Comparison of ENCODE assay signal across 1 cellular context in the genomic region with DNA sequence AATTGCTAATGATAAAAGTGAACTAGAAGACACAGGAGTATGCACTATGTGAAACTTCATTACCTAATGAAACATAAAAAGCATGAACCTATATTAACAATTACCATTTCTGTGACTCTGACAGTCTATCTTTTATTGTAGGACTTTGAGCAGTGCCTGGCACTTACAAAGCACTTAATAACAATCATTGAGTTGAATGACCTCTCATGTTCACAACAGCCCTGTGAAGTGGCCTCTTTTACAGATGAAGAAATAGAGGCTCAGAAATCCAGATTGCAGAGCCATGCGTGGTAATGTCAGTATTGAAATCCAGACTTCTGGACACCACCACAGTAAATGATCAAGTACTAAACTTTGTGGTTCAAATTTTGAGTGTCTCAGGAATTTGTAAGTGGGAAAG.
TF ChIP-seq lines count a peak whose summit lies in the region.

No MANE protein-coding gene starts in this region.

TF ChIP-seq in GM23338, 12 proteins besides CTCF, POLR2A, EP300 and RAD21 (continued from another document):
- TF ChIP-seq, protein P1, sequence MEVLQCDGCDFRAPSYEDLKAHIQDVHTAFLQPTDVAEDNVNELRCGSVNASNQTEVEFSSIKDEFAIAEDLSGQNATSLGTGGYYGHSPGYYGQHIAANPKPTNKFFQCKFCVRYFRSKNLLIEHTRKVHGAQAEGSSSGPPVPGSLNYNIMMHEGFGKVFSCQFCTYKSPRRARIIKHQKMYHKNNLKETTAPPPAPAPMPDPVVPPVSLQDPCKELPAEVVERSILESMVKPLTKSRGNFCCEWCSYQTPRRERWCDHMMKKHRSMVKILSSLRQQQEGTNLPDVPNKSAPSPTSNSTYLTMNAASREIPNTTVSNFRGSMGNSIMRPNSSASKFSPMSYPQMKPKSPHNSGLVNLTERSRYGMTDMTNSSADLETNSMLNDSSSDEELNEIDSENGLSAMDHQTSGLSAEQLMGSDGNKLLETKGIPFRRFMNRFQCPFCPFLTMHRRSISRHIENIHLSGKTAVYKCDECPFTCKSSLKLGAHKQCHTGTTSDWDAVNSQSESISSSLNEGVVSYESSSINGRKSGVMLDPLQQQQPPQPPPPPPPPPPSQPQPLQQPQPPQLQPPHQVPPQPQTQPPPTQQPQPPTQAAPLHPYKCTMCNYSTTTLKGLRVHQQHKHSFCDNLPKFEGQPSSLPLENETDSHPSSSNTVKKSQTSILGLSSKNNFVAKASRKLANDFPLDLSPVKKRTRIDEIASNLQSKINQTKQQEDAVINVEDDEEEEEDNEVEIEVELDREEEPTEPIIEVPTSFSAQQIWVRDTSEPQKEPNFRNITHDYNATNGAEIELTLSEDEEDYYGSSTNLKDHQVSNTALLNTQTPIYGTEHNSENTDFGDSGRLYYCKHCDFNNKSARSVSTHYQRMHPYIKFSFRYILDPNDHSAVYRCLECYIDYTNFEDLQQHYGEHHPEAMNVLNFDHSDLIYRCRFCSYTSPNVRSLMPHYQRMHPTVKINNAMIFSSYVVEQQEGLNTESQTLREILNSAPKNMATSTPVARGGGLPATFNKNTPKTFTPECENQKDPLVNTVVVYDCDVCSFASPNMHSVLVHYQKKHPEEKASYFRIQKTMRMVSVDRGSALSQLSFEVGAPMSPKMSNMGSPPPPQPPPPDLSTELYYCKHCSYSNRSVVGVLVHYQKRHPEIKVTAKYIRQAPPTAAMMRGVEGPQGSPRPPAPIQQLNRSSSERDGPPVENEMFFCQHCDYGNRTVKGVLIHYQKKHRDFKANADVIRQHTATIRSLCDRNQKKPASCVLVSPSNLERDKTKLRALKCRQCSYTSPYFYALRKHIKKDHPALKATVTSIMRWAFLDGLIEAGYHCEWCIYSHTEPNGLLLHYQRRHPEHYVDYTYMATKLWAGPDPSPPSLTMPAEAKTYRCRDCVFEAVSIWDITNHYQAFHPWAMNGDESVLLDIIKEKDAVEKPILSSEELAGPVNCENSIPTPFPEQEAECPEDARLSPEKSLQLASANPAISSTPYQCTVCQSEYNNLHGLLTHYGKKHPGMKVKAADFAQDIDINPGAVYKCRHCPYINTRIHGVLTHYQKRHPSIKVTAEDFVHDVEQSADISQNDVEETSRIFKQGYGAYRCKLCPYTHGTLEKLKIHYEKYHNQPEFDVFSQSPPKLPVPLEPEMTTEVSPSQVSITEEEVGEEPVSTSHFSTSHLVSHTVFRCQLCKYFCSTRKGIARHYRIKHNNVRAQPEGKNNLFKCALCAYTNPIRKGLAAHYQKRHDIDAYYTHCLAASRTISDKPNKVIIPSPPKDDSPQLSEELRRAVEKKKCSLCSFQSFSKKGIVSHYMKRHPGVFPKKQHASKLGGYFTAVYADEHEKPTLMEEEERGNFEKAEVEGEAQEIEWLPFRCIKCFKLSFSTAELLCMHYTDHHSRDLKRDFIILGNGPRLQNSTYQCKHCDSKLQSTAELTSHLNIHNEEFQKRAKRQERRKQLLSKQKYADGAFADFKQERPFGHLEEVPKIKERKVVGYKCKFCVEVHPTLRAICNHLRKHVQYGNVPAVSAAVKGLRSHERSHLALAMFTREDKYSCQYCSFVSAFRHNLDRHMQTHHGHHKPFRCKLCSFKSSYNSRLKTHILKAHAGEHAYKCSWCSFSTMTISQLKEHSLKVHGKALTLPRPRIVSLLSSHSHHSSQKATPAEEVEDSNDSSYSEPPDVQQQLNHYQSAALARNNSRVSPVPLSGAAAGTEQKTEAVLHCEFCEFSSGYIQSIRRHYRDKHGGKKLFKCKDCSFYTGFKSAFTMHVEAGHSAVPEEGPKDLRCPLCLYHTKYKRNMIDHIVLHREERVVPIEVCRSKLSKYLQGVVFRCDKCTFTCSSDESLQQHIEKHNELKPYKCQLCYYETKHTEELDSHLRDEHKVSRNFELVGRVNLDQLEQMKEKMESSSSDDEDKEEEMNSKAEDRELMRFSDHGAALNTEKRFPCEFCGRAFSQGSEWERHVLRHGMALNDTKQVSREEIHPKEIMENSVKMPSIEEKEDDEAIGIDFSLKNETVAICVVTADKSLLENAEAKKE (CRISPR knock-in tag; IDR thresholded peaks at IDR 0.05): no peak
- TF ChIP-seq ZNF331 (CRISPR knock-in tag; IDR thresholded peaks at IDR 0.05; ENCODE audit: low read depth): no peak
